In the genomic region with DNA sequence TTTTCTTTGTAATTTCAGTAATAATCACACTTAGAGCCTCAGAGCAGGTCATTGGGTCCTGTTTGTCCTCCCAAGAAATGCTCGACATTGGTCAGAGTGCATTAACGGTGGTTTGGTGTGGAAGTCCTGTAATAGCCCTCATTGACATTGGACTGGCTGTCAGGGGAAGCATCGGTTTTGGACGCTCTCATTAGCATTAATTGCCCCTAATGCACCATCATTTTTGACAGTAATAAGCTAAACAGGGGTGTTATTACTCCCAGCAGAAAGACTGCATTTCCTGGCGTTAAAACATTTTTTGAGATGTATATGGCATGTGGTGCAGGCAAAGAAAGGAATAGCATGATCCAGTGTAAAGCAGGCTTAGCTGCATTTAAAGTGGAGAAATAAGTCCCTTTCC, we compare ENCODE assay signal across 2 cellular contexts.
TF ChIP-seq lines count a peak whose summit lies in the region.

No MANE protein-coding gene starts in this region.

TF ChIP-seq in SK-N-SH, 30 proteins besides CTCF, POLR2A, EP300 and RAD21:
- TF ChIP-seq NRF1 (IDR thresholded peaks at IDR 0.05; ENCODE audit: low read depth, low read length) (no peak), SIN3A (IDR thresholded peaks at IDR 0.05; ENCODE audit: borderline replicate concordance, low read depth, low read length) (no peak), TAF1 (IDR thresholded peaks at IDR 0.05; ENCODE audit: borderline replicate concordance, low read depth, low read length) (no peak), USF1 (IDR thresholded peaks at IDR 0.05; ENCODE audit: borderline replicate concordance, low read depth) (no peak), GABPA (IDR thresholded peaks at IDR 0.05; ENCODE audit: low read depth) (no peak)

TF ChIP-seq in SK-N-SH treated with all-trans-retinoic acid at 6 μM for 48 hours, 23 proteins besides CTCF, POLR2A, EP300 and RAD21:
- TF ChIP-seq ZNF70 (CRISPR knock-in tag; IDR thresholded peaks at IDR 0.05) (no peak), ARNTL (CRISPR knock-in tag; IDR thresholded peaks at IDR 0.05; ENCODE audit: borderline replicate concordance, low read depth) (no peak), CREB5 (CRISPR knock-in tag; IDR thresholded peaks at IDR 0.05; ENCODE audit: low read depth) (no peak)
